24 cellular contexts compared by ENCODE assay signal in genomic region chrX:40757058-40757457, GRCh38.
"Had no signal": no experiment of that assay in that cellular context is flagged by ENCODE, and none has a peak within 500 bp of the region (broad histone marks: within the 10 kb centered on the region; RNA-seq: fewer than 3 reads in every experiment).

No MANE protein-coding gene starts in this region.

- DNase-seq: cerebellar nuclear complex; dorsolateral prefrontal cortex; effector CD4-positive, alpha-beta T cell; foreskin fibroblast; heart left ventricle; hippocampal formation; islet precursor cell; kidney glomerular epithelial cell; left colon; left ventricle myocardium superior; lower lobe of right lung; natural killer cell; pancreas; right lobe of liver; small intestine; stimulated activated CD4-positive, alpha-beta T cell treated with anti-CD3 and anti-CD28 coated beads, Interleukin-12 subunit alpha, Interleukin-12 subunit beta, amount 100 ng/mL, for 4 hours; stimulated activated CD4-positive, alpha-beta T cell treated with anti-CD3 and anti-CD28 coated beads, Interleukin-1b, Interleukin-23, amount 100 ng/mL, for 48 hours; stimulated activated CD4-positive, alpha-beta T cell treated with anti-CD3 and anti-CD28 coated beads, Interleukin-4, amount 100 ng/mL, for 24 hours; stimulated activated naive CD4-positive, alpha-beta T cell treated with Interleukin-2 at 50 U/mL for 16 hours; stomach; thyroid gland had no signal

- H3K27ac ChIP-seq: dorsolateral prefrontal cortex, lower lobe of right lung, neutrophil, pancreas, right lobe of liver, stomach, thyroid gland had no signal

- H3K27me3 ChIP-seq: gastroesophageal sphincter, neutrophil, right lobe of liver, thyroid gland had no signal

- H3K36me3 ChIP-seq: gastroesophageal sphincter, heart left ventricle, lower lobe of right lung, neutrophil, pancreas, right lobe of liver, stomach, thyroid gland had no signal

- H3K9me3 ChIP-seq: gastroesophageal sphincter, lower lobe of right lung, neutrophil, pancreas, right lobe of liver, thyroid gland had no signal

- ATAC-seq: gastroesophageal sphincter; heart left ventricle; left colon; left ventricle myocardium superior; lower lobe of right lung; natural killer cell; pancreas; stimulated activated effector memory CD8-positive, alpha-beta T cell treated with anti-CD3 and anti-CD28 coated beads, Interleukin-12 subunit alpha, Interleukin-12 subunit beta, amount 100 ng/mL, for 72 hours had no signal

- H3K4me1 ChIP-seq: lower lobe of right lung, pancreas, right lobe of liver had no signal

- H3K4me3 ChIP-seq: dorsolateral prefrontal cortex, gastroesophageal sphincter, heart left ventricle, lower lobe of right lung, pancreas, right lobe of liver, stomach, thyroid gland had no signal
